Comparison of ENCODE assay signal across 18 cellular contexts in genomic region chr1:227465256-227465655, GRCh38.
DNase-seq lines count a peak whose midpoint lies in the region; TF ChIP-seq lines count a peak whose summit lies in the region.
"Had no signal": no experiment of that assay in that cellular context is flagged by ENCODE, and none has a peak within 500 bp of the region (broad histone marks: within the 10 kb centered on the region; RNA-seq: fewer than 3 reads in every experiment).

No MANE protein-coding gene starts in this region.

- BruUV-seq in A673 (replicated peaks; lab: Mats Ljungman, UMichigan) = no TSS peak

- in situ Hi-C loops in astrocyte of the spinal cord (cut with HindIII; ENCODE audit: low sequenced_read_pairs) = no loop called here

- H3K27me3 ChIP-seq in A673 (replicated peaks; ENCODE audit: insufficient read depth, low read depth, low read length, poor library complexity) (peaks cover 19% of the 10 kb centered on the region), H7 (ENCODE audit: control insufficient read depth, insufficient read depth, low read length) (no peaks in the 10 kb centered on the region)

- intact Hi-C loops in A673 (cut with micrococcal nuclease; ENCODE audit: unreplicated experiment) (no loop called here), posterior vena cava (cut with DNase I) (no loop called here)

- POLR2A ChIA-PET in A673 (lab: Charles Lee; ENCODE audit: low non-redundant PET) = no interaction called here

- TF ChIP-seq CTCF in A673 (conservative IDR thresholded peaks at IDR 0.05; ENCODE audit: low read depth, low read length) (0 out of 2 replicates have a peak, but pooled peaks have one; percentile 19), astrocyte of the spinal cord (IDR thresholded peaks at IDR 0.05; ENCODE audit: low read depth, low read length) (peak; percentile 2)

- no peak overlapping the region for H3K27ac ChIP-seq in A673 (ENCODE audit: low read depth, low read length, poor library complexity, severe bottlenecking)
- H3K27ac ChIP-seq: VCaP had no signal

- H3K4me3 ChIP-seq in A673 (ENCODE audit: low read depth, low read length, poor library complexity, severe bottlenecking) (no peak overlapping the region), H7 (ENCODE audit: insufficient read depth, low read depth, low read length) (no peak overlapping the region), astrocyte of the spinal cord (ENCODE audit: low read depth, low read length) (no peak overlapping the region)

- no peaks in the 10 kb centered on the region for H3K4me1 ChIP-seq in A673 (ENCODE audit: insufficient read depth, low read length, poor library complexity, severe bottlenecking)

- CTCF ChIA-PET in A673 (lab: Charles Lee) = no interaction called here

- H3K9me3 ChIP-seq in A673 (ENCODE audit: low read depth, low read length, poor library complexity, severe bottlenecking) = no peaks in the 10 kb centered on the region

- H3K36me3 ChIP-seq in A673 (ENCODE audit: insufficient read depth, low read length, poor library complexity, severe bottlenecking) = no peaks in the 10 kb centered on the region
- no peaks in the 10 kb centered on the region for H3K36me3 ChIP-seq in H7 (replicated peaks; ENCODE audit: control insufficient read depth, insufficient read depth, low read length)

- DNase-seq in A673 (ENCODE audit: low spot score) (no peak), H7 (peak; percentile 47), astrocyte of the spinal cord (ENCODE audit: low read depth, low spot score) (no peak), iPS DF 4.7 (ENCODE audit: extremely low read depth, low spot score) (peak; percentile 25), posterior vena cava (ENCODE audit: low spot score) (no peak), NCI-H1417 (lab: John Stamatoyannopoulos, UW) (no peak)
- no peak for DNase-seq in effector CD4-positive, alpha-beta T cell
- DNase-seq in activated CD8-positive, alpha-beta memory T cell treated with anti-CD3 and anti-CD28 coated beads, Interleukin-2, amount 50 U/mL, for 48 hours = no peak
- DNase-seq: activated CD8-positive, alpha-beta memory T cell treated with anti-CD3 and anti-CD28 coated beads, Interleukin-2, amount 50 U/mL, for 4 hours; effector memory CD8-positive, alpha-beta T cell; left ventricle myocardium superior; NCI-H1092; NCI-H2107; NCI-H510A; nephron progenitor cell; posterior cingulate gyrus; substantia nigra had no signal

Comparison
In these comparisons a context has a peak if more than half of its experiments do, and no peak if none do; other contexts are left out.
1. DNase-seq: peak in H7 (single experiment) and iPS DF 4.7 (single experiment); none in A673 (single experiment), astrocyte of the spinal cord (single experiment), posterior vena cava (single experiment), NCI-H1417 (0 of 3), effector CD4-positive, alpha-beta T cell (single experiment) and activated CD8-positive, alpha-beta memory T cell treated with anti-CD3 and anti-CD28 coated beads, Interleukin-2, amount 50 U/mL, for 48 hours (single experiment).